10 cellular contexts compared by ENCODE assay signal in the genomic region with DNA sequence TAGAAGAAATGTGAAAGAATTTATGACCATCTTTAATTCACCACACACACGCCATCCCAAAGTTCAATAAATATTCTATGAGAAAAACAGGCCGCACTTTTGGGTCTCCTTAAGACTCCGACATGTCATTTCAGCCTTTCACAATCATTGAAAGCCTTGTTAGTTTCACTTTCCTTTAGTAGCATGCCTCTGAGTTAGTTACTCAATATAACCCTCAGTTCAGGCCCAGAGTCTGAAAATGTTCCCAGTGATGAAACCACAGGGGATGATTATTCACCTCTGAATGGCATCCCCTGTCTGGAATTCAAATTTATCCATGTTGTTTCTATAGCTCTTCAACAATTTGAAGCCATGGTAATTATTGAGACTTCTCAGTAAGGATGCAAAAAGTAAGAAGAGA.
DNase-seq lines count a peak whose midpoint lies in the region; ATAC-seq, FAIRE-seq and TF ChIP-seq lines count a peak whose summit lies in the region.
"Had no signal": no experiment of that assay in that cellular context is flagged by ENCODE, and none has a peak within 500 bp of the region (broad histone marks: within the 10 kb centered on the region; RNA-seq: fewer than 3 reads in every experiment).

No MANE protein-coding gene starts in this region.

- 46 to 52% (median 47%) methylated on average over 3 of the region's 3 CpGs for WGBS in small intestine, 3 donors

- ATAC-seq in GM19324 (IDR thresholded peaks at IDR 0.05; ENCODE audit: low FRiP score, unreplicated experiment): peak; percentile 89
- ATAC-seq in stimulated activated naive B cell treated with anti-CD40 and anti-IgM and Interleukin-4, amounts not matched to agents 10 μg/mL and 1 μg/mL and 100 μg/mL, for 72 hours (replicated peaks): no peak

- no peak overlapping the region for H3K4me3 Mint-ChIP-seq in stimulated activated naive B cell treated with anti-CD40 and anti-IgM and Interleukin-4, amounts not matched to agents 10 μg/mL and 1 μg/mL and 100 μg/mL, for 72 hours

- H3K27ac Mint-ChIP-seq in stimulated activated naive B cell treated with anti-CD40 and anti-IgM and Interleukin-4, amounts not matched to agents 10 μg/mL and 1 μg/mL and 100 μg/mL, for 72 hours: no peak overlapping the region

- H3K27me3 ChIP-seq in small intestine (ENCODE audit: control insufficient read depth in 2 of 2, insufficient read depth in 2 of 2, low read length in 2 of 2): no peaks in the 10 kb centered on the region

- H3K4me3 ChIP-seq in small intestine (ENCODE audit: low read depth in 1 of 2, low read length in 2 of 2): no peak overlapping the region

- no peaks in the 10 kb centered on the region for H3K36me3 ChIP-seq in small intestine (ENCODE audit: control insufficient read depth in 2 of 2, insufficient read depth in 2 of 2, low read length in 2 of 2)

- TF ChIP-seq CTCF in GM20000 (IDR thresholded peaks at IDR 0.05; ENCODE audit: extremely low read depth, missing control alignments): no peak

- no peak for FAIRE-seq in small intestine (lab: Jason Lieb, UNC)
- FAIRE-seq: GM18507 had no signal

- H3K36me3 Mint-ChIP-seq in stimulated activated naive B cell treated with anti-CD40 and anti-IgM and Interleukin-4, amounts not matched to agents 10 μg/mL and 1 μg/mL and 100 μg/mL, for 72 hours: no peaks in the 10 kb centered on the region

- H3K27me3 Mint-ChIP-seq in stimulated activated naive B cell treated with anti-CD40 and anti-IgM and Interleukin-4, amounts not matched to agents 10 μg/mL and 1 μg/mL and 100 μg/mL, for 72 hours: no peaks in the 10 kb centered on the region

- H3K4me1 Mint-ChIP-seq in stimulated activated naive B cell treated with anti-CD40 and anti-IgM and Interleukin-4, amounts not matched to agents 10 μg/mL and 1 μg/mL and 100 μg/mL, for 72 hours: no peaks in the 10 kb centered on the region

- peak overlapping the region in 1 of 2 donors; percentile 72 for H3K27ac ChIP-seq in small intestine (ENCODE audit: low read depth in 1 of 2, low read length in 1 of 2)

- no peaks in the 10 kb centered on the region for H3K9me3 ChIP-seq in small intestine (ENCODE audit: control insufficient read depth, low read depth)

- H3K9me3 Mint-ChIP-seq in stimulated activated naive B cell treated with anti-CD40 and anti-IgM and Interleukin-4, amounts not matched to agents 10 μg/mL and 1 μg/mL and 100 μg/mL, for 72 hours: peaks cover 3 to 16% of the 10 kb centered on the region in 2 donors

- DNase-seq in RPMI7951 (ENCODE audit: low read depth) (peak; percentile 89), glomerular visceral epithelial cell (ENCODE audit: extremely low spot score) (peak; percentile 27), small intestine (peak; percentile 28), NCI-H748 (lab: John Stamatoyannopoulos, UW; ENCODE audit: unreplicated experiment) (no peak), T1000 (lab: John Stamatoyannopoulos, UW) (no peak), GM20000 (ENCODE audit: low spot score) (no peak)
- no peak for DNase-seq in stimulated activated naive B cell treated with anti-CD40 and anti-IgM and Interleukin-4, amounts not matched to agents 10 μg/mL and 1 μg/mL and 100 μg/mL, for 72 hours
- DNase-seq: foreskin melanocyte had no signal

- no peaks in the 10 kb centered on the region for H3K4me1 ChIP-seq in small intestine (ENCODE audit: control insufficient read depth in 2 of 2, insufficient read depth in 1 of 2, low read depth in 1 of 2, low read length in 1 of 2)

Comparison
In these comparisons a context has a peak if more than half of its experiments do, and no peak if none do; other contexts are left out.
1. DNase-seq: peak in RPMI7951 (single experiment), glomerular visceral epithelial cell (single experiment) and small intestine (single experiment); none in stimulated activated naive B cell treated with anti-CD40 and anti-IgM and Interleukin-4, amounts not matched to agents 10 μg/mL and 1 μg/mL and 100 μg/mL, for 72 hours (single experiment), NCI-H748 (single experiment), T1000 (single experiment) and GM20000 (single experiment).